25 cellular contexts compared by ENCODE assay signal in the genomic region with DNA sequence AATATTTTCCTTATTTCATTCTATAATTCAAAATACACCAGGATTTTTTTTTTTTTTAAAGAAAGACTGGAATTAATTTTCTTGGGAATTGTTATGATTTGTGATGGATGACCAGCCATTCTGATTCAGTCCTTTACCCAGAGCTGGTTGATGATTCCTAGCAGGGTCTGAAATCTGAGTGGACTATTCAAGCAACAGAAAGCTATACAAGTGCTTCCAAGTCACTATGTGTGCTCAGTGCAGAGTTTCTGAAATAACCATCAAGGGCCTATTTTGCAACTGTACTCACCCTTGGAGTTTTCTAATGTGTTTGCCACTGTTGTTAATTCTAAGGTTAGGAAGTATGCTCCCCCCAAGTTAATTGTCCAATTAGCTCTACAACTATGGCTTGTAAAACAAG.
DNase-seq lines count a peak whose midpoint lies in the region; ATAC-seq and TF ChIP-seq lines count a peak whose summit lies in the region.
"Had no signal": no experiment of that assay in that cellular context is flagged by ENCODE, and none has a peak within 500 bp of the region (broad histone marks: within the 10 kb centered on the region; RNA-seq: fewer than 3 reads in every experiment).

No MANE protein-coding gene starts in this region.

- H3K36me3 Mint-ChIP-seq in activated CD4-positive, alpha-beta T cell treated with anti-CD3 and anti-CD28 coated beads, Interleukin-2, amount 10 ng/mL, durations not matched to agents 24 days and 14 days (ENCODE audit: low read depth) = no peaks in the 10 kb centered on the region
- H3K36me3 Mint-ChIP-seq: CD8-positive, alpha-beta T cell had no signal

- DNase-seq in activated CD4-positive, alpha-beta T cell treated with anti-CD3 and anti-CD28 coated beads, Interleukin-2, amount 10 ng/mL, durations not matched to agents 24 days and 14 days = peak; percentile 14
- no peak for DNase-seq in activated CD4-positive, alpha-beta T cell treated with anti-CD3 and anti-CD28 coated beads, Interleukin-2, amount 50 U/mL, for 4 hours
- DNase-seq in NCI-H69 (lab: John Stamatoyannopoulos, UW) = peak; percentile 50
- peak; percentile 52 for DNase-seq in kidney tubule cell (ENCODE audit: low spot score)
- DNase-seq in upper lobe of right lung = no peak
- no peak for DNase-seq in NCI-H146 (lab: John Stamatoyannopoulos, UW)
- DNase-seq in GM13977 (ENCODE audit: low spot score) = no peak
- DNase-seq: Calu3; CD8-positive, alpha-beta T cell; GM23248; H9; IMR-90; KG1; MG63; NCI-H187; NCI-H2081 treated with DMSO at 0.1 percent for 48 hours; NCI-H2227 treated with DMSO at 0.1 percent for 48 hours; PC-3; SJCRH30; T-helper 17 cell had no signal

- H3K4me3 ChIP-seq in upper lobe of right lung = no peak overlapping the region
- H3K4me3 ChIP-seq: A549, GM23248, MG63, SJCRH30 had no signal

- H3K27ac ChIP-seq in upper lobe of right lung = no peak overlapping the region
- H3K27ac ChIP-seq: A549, C4-2B, GM23248, SJCRH30 had no signal

- peak; percentile 80 for ATAC-seq in upper lobe of right lung
- no peak for ATAC-seq in HG03159 (IDR thresholded peaks at IDR 0.05; ENCODE audit: unreplicated experiment)
- ATAC-seq: A549; CD8-positive, alpha-beta T cell; PC-3; SK-N-SH treated with all-trans-retinoic acid at 6 μM for 48 hours; T-helper 17 cell had no signal

- intact Hi-C loops in activated CD4-positive, alpha-beta T cell treated with anti-CD3 and anti-CD28 coated beads, Interleukin-2, amount 10 ng/mL, durations not matched to agents 24 days and 14 days (cut with micrococcal nuclease) = no loop called here
- intact Hi-C loops in upper lobe of right lung (cut with DNase I) = no loop called here

- no peaks in the 10 kb centered on the region for H3K4me1 ChIP-seq in upper lobe of right lung
- H3K4me1 ChIP-seq: A549 had no signal

- no peak overlapping the region for H3K27ac Mint-ChIP-seq in activated CD4-positive, alpha-beta T cell treated with anti-CD3 and anti-CD28 coated beads, Interleukin-2, amount 10 ng/mL, durations not matched to agents 24 days and 14 days
- H3K27ac Mint-ChIP-seq: B cell; CD8-positive, alpha-beta T cell; T-helper 17 cell had no signal

- H3K36me3 ChIP-seq in upper lobe of right lung = no peaks in the 10 kb centered on the region
- H3K36me3 ChIP-seq: MG63, SJCRH30 had no signal

- H3K9me3 ChIP-seq in upper lobe of right lung = no peaks in the 10 kb centered on the region
- H3K9me3 ChIP-seq: A549, MG63, SJCRH30 had no signal

- peaks cover 4% of the 10 kb centered on the region for H3K9me3 Mint-ChIP-seq in activated CD4-positive, alpha-beta T cell treated with anti-CD3 and anti-CD28 coated beads, Interleukin-2, amount 10 ng/mL, durations not matched to agents 24 days and 14 days
- H3K9me3 Mint-ChIP-seq: CD8-positive, alpha-beta T cell had no signal

- peaks cover 17% of the 10 kb centered on the region for H3K27me3 Mint-ChIP-seq in activated CD4-positive, alpha-beta T cell treated with anti-CD3 and anti-CD28 coated beads, Interleukin-2, amount 10 ng/mL, durations not matched to agents 24 days and 14 days

- TF ChIP-seq CTCF in upper lobe of right lung (IDR thresholded peaks at IDR 0.05) (no peak), GM13977 (IDR thresholded peaks at IDR 0.05; ENCODE audit: extremely low read depth, insufficient read depth, missing control alignments) (no peak)

- in situ Hi-C loops in GM13977 (cut with MboI; ENCODE audit: low pct_unique_long_range_greater_than_20kb, low sequenced_read_pairs, unreplicated experiment) = no loop called here

- no peaks in the 10 kb centered on the region for H3K27me3 ChIP-seq in upper lobe of right lung
- H3K27me3 ChIP-seq: MG63, SJCRH30 had no signal

- no peak overlapping the region for H3K4me3 Mint-ChIP-seq in activated CD4-positive, alpha-beta T cell treated with anti-CD3 and anti-CD28 coated beads, Interleukin-2, amount 10 ng/mL, durations not matched to agents 24 days and 14 days
- H3K4me3 Mint-ChIP-seq: B cell; CD8-positive, alpha-beta T cell; H9; T-helper 17 cell had no signal

- peaks cover 1% of the 10 kb centered on the region for H3K4me1 Mint-ChIP-seq in activated CD4-positive, alpha-beta T cell treated with anti-CD3 and anti-CD28 coated beads, Interleukin-2, amount 10 ng/mL, durations not matched to agents 24 days and 14 days
- H3K4me1 Mint-ChIP-seq: B cell, T-helper 17 cell had no signal

Comparison
In these comparisons a context has a peak if more than half of its experiments do, and no peak if none do; other contexts are left out.
1. DNase-seq: peak in activated CD4-positive, alpha-beta T cell treated with anti-CD3 and anti-CD28 coated beads, Interleukin-2, amount 10 ng/mL, durations not matched to agents 24 days and 14 days (single experiment), NCI-H69 (single experiment) and kidney tubule cell (single experiment); none in activated CD4-positive, alpha-beta T cell treated with anti-CD3 and anti-CD28 coated beads, Interleukin-2, amount 50 U/mL, for 4 hours (0 of 2), upper lobe of right lung (single experiment), NCI-H146 (single experiment) and GM13977 (single experiment).